Comparison of ENCODE assay signal across 23 cellular contexts in the genomic region with DNA sequence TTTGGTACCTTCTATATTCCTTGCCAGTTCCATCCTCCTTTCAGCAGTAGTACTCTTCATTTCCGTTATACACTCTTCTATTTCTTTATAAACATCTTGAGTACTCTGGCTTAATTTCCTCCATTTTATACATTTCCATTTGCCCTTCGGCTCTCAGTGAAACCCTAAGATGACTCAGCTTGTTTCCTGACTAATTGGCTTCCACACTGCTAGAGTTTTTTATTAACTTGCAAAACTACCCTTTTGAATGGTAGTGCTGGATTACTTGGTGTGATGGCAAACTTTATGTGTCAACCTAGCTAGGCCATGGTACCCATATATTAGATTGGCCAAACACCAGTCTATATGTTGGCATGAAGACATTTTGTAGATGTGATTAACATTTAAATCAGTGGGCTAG.
A peak's percentile ranks its signal among the peaks of the same experiment; 100 is the strongest.
DNase-seq lines count a peak whose midpoint lies in the region; ATAC-seq, FAIRE-seq and TF ChIP-seq lines count a peak whose summit lies in the region.
"Had no signal": no experiment of that assay in that cellular context is flagged by ENCODE, and none has a peak within 500 bp of the region (broad histone marks: within the 10 kb centered on the region; RNA-seq: fewer than 3 reads in every experiment).

No MANE protein-coding gene starts in this region.

- peak; percentile 65 for FAIRE-seq in endothelial cell of umbilical vein (lab: Jason Lieb, UNC)
- FAIRE-seq: islet of Langerhans had no signal

- CTCF ChIA-PET in endothelial cell of umbilical vein (lab: Charles Lee) = interaction anchor here (1.0 to 1.3 kb wide), 6 partner anchors 15 to 767 kb away, joined by 3 to 4 read pairs (median 3); no protein-coding TSS in a partner anchor

- DNase-seq in endothelial cell of umbilical vein (ENCODE audit: low read depth, low spot score) (peak; percentile 39), renal cortical epithelial cell (ENCODE audit: low read depth) (peak; percentile 94), occipital lobe (lab: John Stamatoyannopoulos, UW) (no peak), NCI-H526 (lab: John Stamatoyannopoulos, UW) (no peak), NCI-H510A treated with DMSO at 0.1 percent for 48 hours (lab: John Stamatoyannopoulos, UW) (no peak)
- DNase-seq: activated CD4-positive, alpha-beta T cell treated with anti-CD3 and anti-CD28 coated beads, Interleukin-2, amount 10 ng/mL, durations not matched to agents 24 days and 14 days; DMS79 treated with DMSO at 0.1 percent for 48 hours; effector CD4-positive, alpha-beta T cell; GOT3; NCI-H1417; retina; SHP77 treated with DMSO at 0.1 percent for 48 hours; stimulated activated CD4-positive, alpha-beta T cell treated with anti-CD3 and anti-CD28 coated beads, Interleukin-1b, Interleukin-23, amount 100 ng/mL, for 48 hours; T-helper 9 cell had no signal

- no peak for TF ChIP-seq POLR2A in endothelial cell of umbilical vein (IDR thresholded peaks at IDR 0.05; ENCODE audit: low read depth, low read length)

- peak; percentile 60 for ATAC-seq in GM18907 (IDR thresholded peaks at IDR 0.05; ENCODE audit: unreplicated experiment)
- ATAC-seq: activated naive CD4-positive, alpha-beta T cell treated with anti-CD3 and anti-CD28 coated beads, Interleukin-2, amount 50 U/mL, for 72 hours; gastroesophageal sphincter had no signal

- BruUV-seq in endothelial cell of umbilical vein (replicated peaks; lab: Mats Ljungman, UMichigan) = no TSS peak

- H3K4me2 ChIP-seq in OCI-LY3 (ENCODE audit: low read length) = peak overlapping the region; percentile 36
- H3K4me2 ChIP-seq in endothelial cell of umbilical vein (ENCODE audit: insufficient read depth, low read length) = no peak overlapping the region
- H3K4me2 ChIP-seq: neural progenitor cell had no signal

- H3K9me3 ChIP-seq in OCI-LY3 (ENCODE audit: insufficient read depth, low read length) (no peaks in the 10 kb centered on the region), endothelial cell of umbilical vein (replicated peaks; ENCODE audit: control insufficient read depth, insufficient read depth, low read length) (no peaks in the 10 kb centered on the region)
- H3K9me3 ChIP-seq: gastroesophageal sphincter, suprapubic skin had no signal

- H3K4me3 ChIP-seq in OCI-LY3 (ENCODE audit: low read length) (peak overlapping the region; percentile 30; the same call in 1 of the 2 replicates), endothelial cell of umbilical vein (replicated peaks in 1 of 3; ENCODE audit: insufficient read depth in 1 of 3, low read depth in 1 of 3, low read length in 3 of 3) (no peak overlapping the region)
- H3K4me3 ChIP-seq: cardiac muscle cell, gastroesophageal sphincter, neural progenitor cell, suprapubic skin had no signal

- H3K27me3 ChIP-seq in OCI-LY3 (ENCODE audit: low read depth, low read length) = no peaks in the 10 kb centered on the region
- no peaks in the 10 kb centered on the region for H3K27me3 ChIP-seq in endothelial cell of umbilical vein (ENCODE audit: control insufficient read depth in 2 of 2, insufficient read depth in 2 of 2, low read length in 2 of 2)
- H3K27me3 ChIP-seq: cardiac muscle cell, gastroesophageal sphincter, neural progenitor cell, suprapubic skin had no signal

- POLR2A ChIA-PET in endothelial cell of umbilical vein (lab: Charles Lee) = no interaction called here

- H2AFZ ChIP-seq in OCI-LY3 (ENCODE audit: low read depth, low read length) = no peak overlapping the region
- peak overlapping the region; percentile 27 for H2AFZ ChIP-seq in endothelial cell of umbilical vein (ENCODE audit: low read depth, low read length)
- H2AFZ ChIP-seq: neural progenitor cell had no signal

- H3K36me3 ChIP-seq in OCI-LY3 (replicated peaks; ENCODE audit: low read depth, low read length) = no peaks in the 10 kb centered on the region
- H3K36me3 ChIP-seq in endothelial cell of umbilical vein (ENCODE audit: control insufficient read depth in 2 of 2, extremely low read depth in 1 of 2, insufficient read depth in 2 of 2, low read length in 2 of 2) = no peaks in the 10 kb centered on the region
- H3K36me3 ChIP-seq: cardiac muscle cell, gastroesophageal sphincter, neural progenitor cell, suprapubic skin had no signal

- H3K79me2 ChIP-seq in OCI-LY3 (ENCODE audit: low read length) (no peaks in the 10 kb centered on the region), endothelial cell of umbilical vein (ENCODE audit: control insufficient read depth, insufficient read depth, low read length) (no peaks in the 10 kb centered on the region)

- intact Hi-C loops in endothelial cell of umbilical vein (cut with micrococcal nuclease) = loop anchor here (5.0 kb wide), 1 partner anchor 483 kb away; no protein-coding TSS in a partner anchor

- no peak for TF ChIP-seq CTCF in OCI-LY3 (IDR thresholded peaks at IDR 0.05; ENCODE audit: low read depth, low read length)
- TF ChIP-seq CTCF in endothelial cell of umbilical vein (IDR thresholded peaks at IDR 0.05; ENCODE audit: extremely low read depth in 1 of 2, insufficient read depth in 1 of 2, low read depth in 1 of 2, low read length in 2 of 2) = no peak

- H3K27ac ChIP-seq in OCI-LY3 (ENCODE audit: low read length) = peak overlapping the region; percentile 12; the same call in 1 of the 2 replicates
- H3K27ac ChIP-seq in endothelial cell of umbilical vein (ENCODE audit: insufficient read depth, low read depth, low read length) = peak overlapping the region; percentile 32
- H3K27ac ChIP-seq: C4-2B, cardiac muscle cell, gastroesophageal sphincter, neural progenitor cell, suprapubic skin had no signal

- H3K9me1 ChIP-seq in endothelial cell of umbilical vein (replicated peaks; ENCODE audit: control insufficient read depth, extremely low read depth, insufficient read depth, low read length) = no peaks in the 10 kb centered on the region

- H4K20me1 ChIP-seq in OCI-LY3 (ENCODE audit: insufficient read depth, low read length) (no peaks in the 10 kb centered on the region), endothelial cell of umbilical vein (replicated peaks; ENCODE audit: control insufficient read depth, extremely low read depth, insufficient read depth, low read length) (no peaks in the 10 kb centered on the region)

- no peak overlapping the region for H3K9ac ChIP-seq in OCI-LY3 (ENCODE audit: low read length)
- no peak overlapping the region for H3K9ac ChIP-seq in endothelial cell of umbilical vein (replicated peaks; ENCODE audit: extremely low read depth, insufficient read depth, low read length)
- H3K9ac ChIP-seq: neural progenitor cell had no signal

- dilution Hi-C loops in endothelial cell of umbilical vein (cut with MboI; ENCODE audit: extremely low pct_ligation_motif_present, low sequenced_read_pairs) = no loop called here

- H3K4me1 ChIP-seq in OCI-LY3 (ENCODE audit: low read length) = peaks cover 36% of the 10 kb centered on the region
- peaks cover 24% of the 10 kb centered on the region for H3K4me1 ChIP-seq in endothelial cell of umbilical vein (ENCODE audit: control insufficient read depth, extremely low read depth, insufficient read depth, low read length)

TF ChIP-seq in endothelial cell of umbilical vein, 7 proteins besides CTCF, POLR2A, EP300 and RAD21:
- no peak for TF ChIP-seq EZH2 (IDR thresholded peaks at IDR 0.05; ENCODE audit: borderline replicate concordance, low read depth, low read length, severe bottlenecking)
- peak; percentile 11 for TF ChIP-seq JUN (IDR thresholded peaks at IDR 0.05; ENCODE audit: borderline replicate concordance, insufficient read depth, insufficient read length, low read depth)
- TF ChIP-seq FOS (IDR thresholded peaks at IDR 0.05; ENCODE audit: borderline replicate concordance, insufficient read depth, low read length) = peak; percentile 76

Comparison
In these comparisons a context has a peak if more than half of its experiments do, and no peak if none do; other contexts are left out.
1. DNase-seq: peak in endothelial cell of umbilical vein (single experiment) and renal cortical epithelial cell (single experiment); none in occipital lobe (single experiment), NCI-H526 (0 of 2) and NCI-H510A treated with DMSO at 0.1 percent for 48 hours (single experiment).